Comparison of ENCODE assay signal across 8 cellular contexts in genomic region chr3:194265505-194265892, GRCh38.
DNase-seq lines count a peak whose midpoint lies in the region; ATAC-seq and TF ChIP-seq lines count a peak whose summit lies in the region.

No MANE protein-coding gene starts in this region.

- no peak for TF ChIP-seq CTCF in HFFc6 (IDR thresholded peaks at IDR 0.05)
- TF ChIP-seq CTCF in stomach (IDR thresholded peaks at IDR 0.05), result no peak

- no peaks in the 10 kb centered on the region for H3K9me3 ChIP-seq in stomach
- no peaks in the 10 kb centered on the region for H3K9me3 ChIP-seq in effector memory CD4-positive, alpha-beta T cell (ENCODE audit: control insufficient read depth, low read length)

- H3K4me1 Mint-ChIP-seq in HFFc6 (ENCODE audit: low read depth) (peaks cover 8% of the 10 kb centered on the region), immature natural killer cell (peaks cover 34 to 43% of the 10 kb centered on the region in 2 donors)

- H3K27me3 Mint-ChIP-seq in HFFc6 (ENCODE audit: insufficient read depth) (peaks cover 29% of the 10 kb centered on the region), immature natural killer cell (ENCODE audit: low read depth in 3 of 3) (peaks cover 0 to 13% (median 7%) of the 10 kb centered on the region in 3 donors)

- WGBS in stomach, 5 donors, result 1 to 30% (median 10%) methylated on average over 16 to 19 of the region's 19 CpGs

- no peak for TF ChIP-seq POLR2A in stomach (IDR thresholded peaks at IDR 0.05)

- H3K9me3 Mint-ChIP-seq in HFFc6, result no peaks in the 10 kb centered on the region
- no peaks in the 10 kb centered on the region for H3K9me3 Mint-ChIP-seq in immature natural killer cell

- ATAC-seq in GM18517 (IDR thresholded peaks at IDR 0.05; ENCODE audit: unreplicated experiment), result no peak

- peak overlapping the region; percentile 10 to 76 (median 29) for H3K27ac ChIP-seq in stomach
- H3K27ac ChIP-seq in effector memory CD4-positive, alpha-beta T cell (ENCODE audit: insufficient read depth, low read length, poor library complexity, severe bottlenecking), result no peak overlapping the region

- H3K4me3 Mint-ChIP-seq in HFFc6 (peak overlapping the region; percentile 10; the same call in 1 of the 2 replicates), immature natural killer cell (peak overlapping the region; percentile 32 to 68 (median 40))

- H3K27ac Mint-ChIP-seq in HFFc6 (no peak overlapping the region), immature natural killer cell (peak overlapping the region in 2 of 6 donors; percentile 37 to 45)

- H3K36me3 Mint-ChIP-seq in HFFc6 (ENCODE audit: low read depth), result no peaks in the 10 kb centered on the region
- peaks cover 0 to 5% (median 0%) of the 10 kb centered on the region in 3 donors for H3K36me3 Mint-ChIP-seq in immature natural killer cell

- intact Hi-C loops in stomach (cut with DNase I; ENCODE audit: low total_unique reads), result no loop called here

- H3K36me3 ChIP-seq in stomach, result no peaks in the 10 kb centered on the region
- no peaks in the 10 kb centered on the region for H3K36me3 ChIP-seq in effector memory CD4-positive, alpha-beta T cell (ENCODE audit: control insufficient read depth, insufficient read depth, low read length)

- DNase-seq in HFFc6, result peak; percentile 26
- DNase-seq in astrocyte of the hippocampus (ENCODE audit: low read depth, low spot score), result peak; percentile 95
- DNase-seq in immature natural killer cell, result peak in 2 of 3 donors; percentile 13 to 18
- DNase-seq in stomach, result peak; percentile 81
- no peak for DNase-seq in activated T-cell treated with anti-CD3 and anti-CD28 coated beads for 4 hours
- no peak for DNase-seq in effector memory CD4-positive, alpha-beta T cell
- no peak for DNase-seq in CD1c-positive myeloid dendritic cell (ENCODE audit: extremely low spot score)

- no peaks in the 10 kb centered on the region for H3K27me3 ChIP-seq in stomach
- no peaks in the 10 kb centered on the region for H3K27me3 ChIP-seq in effector memory CD4-positive, alpha-beta T cell (replicated peaks; ENCODE audit: control insufficient read depth, insufficient read depth, low read length, poor library complexity, severe bottlenecking)

- H3K4me1 ChIP-seq in stomach, result peaks cover 16 to 39% (median 28%) of the 10 kb centered on the region in 4 donors
- H3K4me1 ChIP-seq in effector memory CD4-positive, alpha-beta T cell (ENCODE audit: control insufficient read depth, insufficient read depth, low read length, poor library complexity, severe bottlenecking), result no peaks in the 10 kb centered on the region

- TF ChIP-seq EP300 in stomach (IDR thresholded peaks at IDR 0.05), result peak; percentile 12

- no peak overlapping the region for H3K4me3 ChIP-seq in stomach
- no peak overlapping the region for H3K4me3 ChIP-seq in effector memory CD4-positive, alpha-beta T cell (ENCODE audit: insufficient read depth, low read depth, low read length, poor library complexity, severe bottlenecking)

Comparison
In these comparisons a context has a peak if more than half of its experiments do, and no peak if none do; other contexts are left out.
1. DNase-seq: peak in HFFc6 (single experiment), astrocyte of the hippocampus (single experiment), immature natural killer cell (2 of 3) and stomach (single experiment); none in activated T-cell treated with anti-CD3 and anti-CD28 coated beads for 4 hours (single experiment), effector memory CD4-positive, alpha-beta T cell (0 of 3) and CD1c-positive myeloid dendritic cell (single experiment).